8 cellular contexts compared by ENCODE assay signal in genomic region chr17:32443827-32444300, GRCh38. TPM values are rescaled to one million over a fixed set of nuclear protein-coding genes. Genes with fewer than 3 reads are reported as not detected.
A peak's percentile ranks its signal among the peaks of the same experiment; 100 is the strongest.
DNase-seq lines count a peak whose midpoint lies in the region; ATAC-seq and TF ChIP-seq lines count a peak whose summit lies in the region.

No MANE protein-coding gene starts in this region.

- TF ChIP-seq CTCF in RWPE1 (conservative IDR thresholded peaks at IDR 0.05; ENCODE audit: low read depth) (no peak), foreskin keratinocyte (conservative IDR thresholded peaks at IDR 0.05) (no peak)

- H3K4me2 ChIP-seq in skeletal muscle satellite cell (ENCODE audit: low read length) = peak overlapping the region; percentile 98

- H3K27ac ChIP-seq in RWPE1 = peak overlapping the region; percentile 81
- H3K27ac ChIP-seq in foreskin keratinocyte = no peak overlapping the region

- H3K9ac ChIP-seq in skeletal muscle satellite cell (ENCODE audit: low read depth, low read length) = peak overlapping the region; percentile 99

- no peaks in the 10 kb centered on the region for H3K9me3 ChIP-seq in skeletal muscle satellite cell (replicated peaks; ENCODE audit: low read length)

- POLR2A ChIA-PET in RWPE1 (lab: Yijun Ruan, JAX; ENCODE audit: low non-redundant PET) = no interaction called here

- peaks cover 24% of the 10 kb centered on the region for H3K36me3 ChIP-seq in skeletal muscle satellite cell (ENCODE audit: insufficient read depth, low read length)

- CTCF ChIA-PET in RWPE1 (lab: Yijun Ruan, JAX) = interaction anchor here (0.5 to 1.0 kb wide), 5 partner anchors 19 to 417 kb away, joined by 3 to 4 read pairs (median 3); no protein-coding TSS in a partner anchor

- H3K4me1 ChIP-seq in foreskin keratinocyte (peaks cover 7% of the 10 kb centered on the region), skeletal muscle satellite cell (ENCODE audit: control insufficient read depth, insufficient read depth, low read length) (peaks cover 23% of the 10 kb centered on the region)

- H3K27me3 ChIP-seq in foreskin keratinocyte = peaks cover 2% of the 10 kb centered on the region
- H3K27me3 ChIP-seq in skeletal muscle satellite cell (ENCODE audit: control insufficient read depth, insufficient read depth, low read length) = peaks cover 5% of the 10 kb centered on the region

- ATAC-seq in GM19043 (IDR thresholded peaks at IDR 0.05; ENCODE audit: low read depth, unreplicated experiment) (peak; percentile 12), foreskin keratinocyte (peak; percentile 2), GM21381 (IDR thresholded peaks at IDR 0.05; ENCODE audit: unreplicated experiment) (no peak), GM21515 (IDR thresholded peaks at IDR 0.05; ENCODE audit: unreplicated experiment) (no peak), HG03342 (IDR thresholded peaks at IDR 0.05; ENCODE audit: unreplicated experiment) (no peak)

- DNase-seq in RWPE1 (ENCODE audit: low spot score) (no peak), foreskin keratinocyte (no peak)
- no peak for DNase-seq in stimulated activated naive CD4-positive, alpha-beta T cell (lab: John Stamatoyannopoulos, UW)

- peak overlapping the region; percentile 89 for H3K4me3 ChIP-seq in skeletal muscle satellite cell (ENCODE audit: low read length)

RNA-seq across cellular contexts. Expression of gene PSMD11, which starts 0.4 kb away (rescaled TPM):
- total RNA-seq in foreskin keratinocyte = 100 and 119 TPM in 2 replicates
- 78.0 and 99.3 TPM in 2 replicates for polyA plus RNA-seq in foreskin keratinocyte
- total RNA-seq in skeletal muscle satellite cell (2012; rRNA removed) = 81.9 and 86.5 TPM in 2 replicates

RNA-seq across cellular contexts. Expression of gene CDK5R1, which starts 42.9 kb away (rescaled TPM):
- total RNA-seq in foreskin keratinocyte = 9.5 and 11.8 TPM in 2 replicates
- 4.5 and 4.9 TPM in 2 replicates for polyA plus RNA-seq in foreskin keratinocyte
- total RNA-seq in skeletal muscle satellite cell (2012; rRNA removed) = 0.25 and 1.5 TPM in 2 replicates

Comparison
In these comparisons a context has a peak if more than half of its experiments do, and no peak if none do; other contexts are left out.
1. ATAC-seq: peak in GM19043 (single experiment) and foreskin keratinocyte (single experiment); none in GM21381 (single experiment), GM21515 (single experiment) and HG03342 (single experiment).